Comparison of ENCODE assay signal across 16 cellular contexts in genomic region chr22:20459152-20459542, GRCh38.
"Had no signal": no experiment of that assay in that cellular context is flagged by ENCODE, and none has a peak within 500 bp of the region (broad histone marks: within the 10 kb centered on the region; RNA-seq: fewer than 3 reads in every experiment).

No MANE protein-coding gene starts in this region.

- FAIRE-seq: frontal cortex had no signal

- H3K9me3 Mint-ChIP-seq: stimulated activated naive CD8-positive, alpha-beta T cell treated with anti-CD3 and anti-CD28 coated beads, Interleukin-15, Interleukin-2, amounts not matched to agents 100 ng/mL and 50 ng/mL, for 24 hours had no signal

- H3K27me3 ChIP-seq: adrenal gland, heart left ventricle had no signal

- H3K4me3 ChIP-seq: adrenal gland, coronary artery, heart left ventricle, left ventricle myocardium inferior, thoracic aorta had no signal

- DNase-seq: activated CD4-positive, alpha-beta T cell treated with anti-CD3 and anti-CD28 coated beads for 1 hour; activated CD4-positive, alpha-beta T cell treated with anti-CD3 and anti-CD28 coated beads, Interleukin-2, amount 50 U/mL, for 48 hours; activated naive CD4-positive, alpha-beta T cell; adrenal gland; caudate nucleus; effector CD4-positive, alpha-beta T cell; left ventricle myocardium inferior; mesendoderm; stimulated activated CD4-positive, alpha-beta T cell treated with anti-CD3 and anti-CD28 coated beads, Interleukin-2, amount 100 ng/mL, for 24 hours; T-helper 9 cell had no signal

- H3K27me3 Mint-ChIP-seq: stimulated activated naive CD8-positive, alpha-beta T cell treated with anti-CD3 and anti-CD28 coated beads, Interleukin-15, Interleukin-2, amounts not matched to agents 100 ng/mL and 50 ng/mL, for 24 hours had no signal

- ATAC-seq: SK-N-SH treated with all-trans-retinoic acid at 6 μM for 48 hours had no signal

- H3K9me3 ChIP-seq: adrenal gland, heart left ventricle, left ventricle myocardium inferior, thoracic aorta had no signal

- H3K4me3 Mint-ChIP-seq: stimulated activated naive CD8-positive, alpha-beta T cell treated with anti-CD3 and anti-CD28 coated beads, Interleukin-15, Interleukin-2, amounts not matched to agents 100 ng/mL and 50 ng/mL, for 24 hours had no signal

- H3K27ac ChIP-seq: adrenal gland, coronary artery, heart left ventricle, left ventricle myocardium inferior, thoracic aorta had no signal
